ENCODE assay signal across 33 cellular contexts in the genomic region with DNA sequence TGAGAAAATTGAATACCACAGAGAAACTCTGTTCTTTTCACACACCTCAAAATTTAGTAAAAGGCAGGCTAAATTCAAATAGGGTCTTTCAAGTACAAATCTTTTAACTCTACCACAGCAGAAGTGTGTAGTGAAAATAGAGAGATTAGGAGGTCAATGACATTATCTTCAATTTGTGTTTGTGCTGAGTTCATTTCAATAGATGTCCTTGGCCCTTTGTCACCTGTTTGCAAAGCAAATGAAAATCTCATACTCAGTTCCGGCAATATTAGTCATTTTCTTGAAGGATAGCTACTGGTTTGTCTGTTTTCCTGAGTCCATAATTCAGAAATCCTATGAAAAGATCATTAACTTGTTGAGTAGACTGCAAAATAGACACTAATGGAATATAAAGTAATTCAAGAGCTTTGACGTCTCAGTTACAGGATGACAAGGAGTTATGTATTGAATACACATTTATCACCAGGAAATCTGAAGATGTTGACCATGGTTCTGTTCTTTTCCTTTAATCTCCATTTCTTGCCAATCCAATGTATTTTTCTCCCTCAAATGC.
"Had no signal": no experiment of that assay in that cellular context is flagged by ENCODE, and none has a peak within 500 bp of the region (broad histone marks: within the 10 kb centered on the region; RNA-seq: fewer than 3 reads in every experiment).

No MANE protein-coding gene starts in this region.

- H3K27ac ChIP-seq: ascending aorta, breast epithelium, cardiac muscle cell, colonic mucosa, dorsolateral prefrontal cortex, esophagus muscularis mucosa, foreskin keratinocyte, gastroesophageal sphincter, WERI-Rb-1 had no signal

- H3K36me3 ChIP-seq: ascending aorta, breast epithelium, cardiac muscle cell, colonic mucosa, esophagus muscularis mucosa, gastroesophageal sphincter, WERI-Rb-1 had no signal

- H3K4me3 ChIP-seq: ascending aorta, breast epithelium, cardiac muscle cell, colonic mucosa, dorsolateral prefrontal cortex, esophagus muscularis mucosa, gastroesophageal sphincter had no signal

- H3K27me3 ChIP-seq: ascending aorta, breast epithelium, cardiac muscle cell, colonic mucosa, dorsolateral prefrontal cortex, esophagus muscularis mucosa, foreskin keratinocyte, gastroesophageal sphincter had no signal

- H3K27me3 Mint-ChIP-seq: activated CD4-positive, alpha-beta memory T cell treated with anti-CD3 and anti-CD28 coated beads, Interleukin-2, amount 10 ng/mL, durations not matched to agents 7 days and 5 days; activated CD4-positive, alpha-beta T cell treated with anti-CD3 and anti-CD28 coated beads for 36 hours; activated CD4-positive, alpha-beta T cell treated with anti-CD3 and anti-CD28 coated beads, Interleukin-2, amount 10 ng/mL, durations not matched to agents 24 days and 14 days; activated naive CD4-positive, alpha-beta T cell treated with anti-CD3 and anti-CD28 coated beads, Interleukin-2, amount 10 ng/mL, durations not matched to agents 7 days and 5 days; activated T-cell treated with anti-CD3 and anti-CD28 coated beads, Interleukin-2, amount 50 U/mL, for 24 hours; brain; dendritic cell treated with granulocyte-macrophage colony-stimulating factor and Interleukin-4, amounts not matched to agents 40 ng/mL and 50 ng/mL, for 4 days; T-helper 17 cell had no signal

- DNase-seq: activated CD4-positive, alpha-beta memory T cell treated with anti-CD3 and anti-CD28 coated beads, Interleukin-2, amount 10 ng/mL, durations not matched to agents 7 days and 5 days; activated CD4-positive, alpha-beta T cell treated with anti-CD3 and anti-CD28 coated beads for 36 hours; activated CD4-positive, alpha-beta T cell treated with anti-CD3 and anti-CD28 coated beads, Interleukin-2, amount 10 ng/mL, durations not matched to agents 24 days and 14 days; activated CD4-positive, CD25-positive, alpha-beta regulatory T cell; activated CD4-positive, CD25-positive, alpha-beta regulatory T cell treated with anti-CD3 and anti-CD28 coated beads, Interleukin-2, amount 50 U/mL, for 72 hours; activated CD8-positive, alpha-beta memory T cell treated with anti-CD3 and anti-CD28 coated beads, Interleukin-2, amount 50 U/mL, for 48 hours; activated gamma-delta T cell; activated naive CD4-positive, alpha-beta T cell; activated naive CD4-positive, alpha-beta T cell treated with anti-CD3 and anti-CD28 coated beads, Interleukin-2, amount 10 ng/mL, durations not matched to agents 7 days and 5 days; activated naive CD8-positive, alpha-beta T cell treated with anti-CD3 and anti-CD28 coated beads, Interleukin-2, amount 10 ng/mL, durations not matched to agents 7 days and 5 days; activated T-cell treated with anti-CD3 and anti-CD28 coated beads for 4 hours; activated T-cell treated with anti-CD3 and anti-CD28 coated beads, Interleukin-2, amount 50 U/mL, for 24 hours; activated T-cell treated with anti-CD3 and anti-CD28 coated beads, Interleukin-2, amount 50 U/mL, for 72 hours; central memory CD4-positive, alpha-beta T cell; cerebellar nuclear complex; colonic mucosa; dorsolateral prefrontal cortex; effector memory CD4-positive, alpha-beta T cell; endodermal cell; foreskin keratinocyte; T-helper 1 cell; T-helper 17 cell; T1000; WERI-Rb-1 had no signal

- ATAC-seq: activated CD4-positive, alpha-beta T cell treated with anti-CD3 and anti-CD28 coated beads for 36 hours; activated naive CD4-positive, alpha-beta T cell treated with anti-CD3 and anti-CD28 coated beads, Interleukin-2, amount 50 U/mL, for 72 hours; activated T-cell treated with anti-CD3 and anti-CD28 coated beads, Interleukin-2, amount 50 U/mL, for 72 hours; foreskin keratinocyte; gastroesophageal sphincter; T-helper 17 cell had no signal

- H3K27ac Mint-ChIP-seq: activated CD4-positive, alpha-beta memory T cell treated with anti-CD3 and anti-CD28 coated beads, Interleukin-2, amount 10 ng/mL, durations not matched to agents 7 days and 5 days; activated CD4-positive, alpha-beta T cell treated with anti-CD3 and anti-CD28 coated beads for 36 hours; activated CD4-positive, alpha-beta T cell treated with anti-CD3 and anti-CD28 coated beads, Interleukin-2, amount 10 ng/mL, durations not matched to agents 24 days and 14 days; activated naive CD4-positive, alpha-beta T cell treated with anti-CD3 and anti-CD28 coated beads, Interleukin-2, amount 10 ng/mL, durations not matched to agents 7 days and 5 days; activated naive CD4-positive, alpha-beta T cell treated with anti-CD3 and anti-CD28 coated beads, Interleukin-2, amount 50 U/mL, for 72 hours; activated naive CD8-positive, alpha-beta T cell treated with anti-CD3 and anti-CD28 coated beads, Interleukin-2, amount 10 ng/mL, durations not matched to agents 7 days and 5 days; activated T-cell treated with anti-CD3 and anti-CD28 coated beads, Interleukin-2, amount 50 U/mL, for 24 hours; activated T-cell treated with anti-CD3 and anti-CD28 coated beads, Interleukin-2, amount 50 U/mL, for 72 hours; brain; dendritic cell treated with granulocyte-macrophage colony-stimulating factor and Interleukin-4, amounts not matched to agents 40 ng/mL and 50 ng/mL, for 4 days; endodermal cell; T-helper 17 cell; T-helper 2 cell treated with Interferon-gamma antibody and Interleukin-4, amounts not matched to agents 5 μg/mL and 100 μg/mL, for 36 hours had no signal

- H3K4me1 ChIP-seq: ascending aorta, breast epithelium, colonic mucosa, esophagus muscularis mucosa, gastroesophageal sphincter had no signal

- H3K36me3 Mint-ChIP-seq: activated naive CD4-positive, alpha-beta T cell treated with anti-CD3 and anti-CD28 coated beads, Interleukin-2, amount 10 ng/mL, durations not matched to agents 7 days and 5 days; activated naive CD4-positive, alpha-beta T cell treated with anti-CD3 and anti-CD28 coated beads, Interleukin-2, amount 50 U/mL, for 72 hours; activated naive CD8-positive, alpha-beta T cell treated with anti-CD3 and anti-CD28 coated beads, Interleukin-2, amount 10 ng/mL, durations not matched to agents 7 days and 5 days; brain had no signal

- H3K4me3 Mint-ChIP-seq: activated CD4-positive, alpha-beta memory T cell treated with anti-CD3 and anti-CD28 coated beads, Interleukin-2, amount 10 ng/mL, durations not matched to agents 7 days and 5 days; activated CD4-positive, alpha-beta T cell treated with anti-CD3 and anti-CD28 coated beads for 36 hours; activated CD4-positive, alpha-beta T cell treated with anti-CD3 and anti-CD28 coated beads, Interleukin-2, amount 10 ng/mL, durations not matched to agents 24 days and 14 days; activated naive CD4-positive, alpha-beta T cell treated with anti-CD3 and anti-CD28 coated beads, Interleukin-2, amount 10 ng/mL, durations not matched to agents 7 days and 5 days; activated naive CD8-positive, alpha-beta T cell treated with anti-CD3 and anti-CD28 coated beads, Interleukin-2, amount 10 ng/mL, durations not matched to agents 7 days and 5 days; activated T-cell treated with anti-CD3 and anti-CD28 coated beads, Interleukin-2, amount 50 U/mL, for 24 hours; activated T-cell treated with anti-CD3 and anti-CD28 coated beads, Interleukin-2, amount 50 U/mL, for 72 hours; brain; dendritic cell treated with granulocyte-macrophage colony-stimulating factor and Interleukin-4, amounts not matched to agents 40 ng/mL and 50 ng/mL, for 4 days; endodermal cell; T-helper 17 cell; T-helper 2 cell treated with Interferon-gamma antibody and Interleukin-4, amounts not matched to agents 5 μg/mL and 100 μg/mL, for 36 hours had no signal

- H3K9me3 ChIP-seq: ascending aorta, breast epithelium, colonic mucosa, esophagus muscularis mucosa, gastroesophageal sphincter had no signal

- H3K9me3 Mint-ChIP-seq: activated CD4-positive, alpha-beta T cell treated with anti-CD3 and anti-CD28 coated beads, Interleukin-2, amount 10 ng/mL, durations not matched to agents 24 days and 14 days; dendritic cell treated with granulocyte-macrophage colony-stimulating factor and Interleukin-4, amounts not matched to agents 40 ng/mL and 50 ng/mL, for 4 days had no signal

- H3K4me1 Mint-ChIP-seq: brain had no signal
